ENCODE assay signal across 28 cellular contexts in the genomic region with DNA sequence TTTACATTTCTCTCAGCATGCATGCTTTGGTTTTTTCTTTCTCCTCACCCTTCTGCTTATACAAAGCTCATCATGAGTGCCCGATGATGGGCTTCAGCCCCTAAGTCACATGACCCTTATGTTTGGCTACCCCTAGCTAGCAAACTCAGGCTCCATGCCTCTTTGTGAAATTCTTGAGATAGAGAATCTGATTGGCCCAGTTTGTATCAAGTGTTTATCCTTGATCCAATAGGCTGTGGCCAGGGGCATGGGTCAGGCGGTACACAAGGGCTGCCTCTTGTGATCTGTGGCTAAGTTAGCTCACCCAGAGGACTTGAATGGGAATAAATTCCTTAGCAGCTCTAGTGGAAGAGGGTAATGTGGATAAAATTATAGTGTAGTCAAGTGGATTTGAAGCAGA. TPM values are rescaled to one million over a fixed set of nuclear protein-coding genes. Genes with fewer than 3 reads are reported as not detected.
"Had no signal": no experiment of that assay in that cellular context is flagged by ENCODE, and none has a peak within 500 bp of the region (broad histone marks: within the 10 kb centered on the region; RNA-seq: fewer than 3 reads in every experiment).

No MANE protein-coding gene starts in this region.

- H3K36me3 ChIP-seq: adrenal gland, pancreas, right atrium auricular region, spleen, uterus had no signal

- H3K27me3 ChIP-seq: adrenal gland, body of pancreas, pancreas, right atrium auricular region, testis, uterus had no signal

- ATAC-seq: body of pancreas; naive thymus-derived CD4-positive, alpha-beta T cell; pancreas; psoas muscle had no signal

- H3K9me3 ChIP-seq: adrenal gland, body of pancreas, pancreas, psoas muscle, testis, uterus had no signal

- H3K4me1 Mint-ChIP-seq: activated naive CD8-positive, alpha-beta T cell treated with anti-CD3 and anti-CD28 coated beads for 36 hours had no signal

- H3K9me3 Mint-ChIP-seq: activated T-helper 1 cell treated with anti-CD3 and anti-CD28 coated beads, Interleukin-12 subunit alpha, Interleukin-12 subunit beta, Interleukin-2, Interleukin-4 antibody, amounts not matched to agents 30 ng/mL and 10 ng/mL and 1 ng/mL, durations not matched to agents 14 hours and 24 hours and 36 hours had no signal

- H3K27ac Mint-ChIP-seq: activated naive CD4-positive, alpha-beta T cell treated with anti-CD3 and anti-CD28 coated beads for 36 hours; activated naive CD8-positive, alpha-beta T cell treated with anti-CD3 and anti-CD28 coated beads for 36 hours; activated T-helper 1 cell treated with anti-CD3 and anti-CD28 coated beads, Interleukin-12 subunit alpha, Interleukin-12 subunit beta, Interleukin-2, Interleukin-4 antibody, amounts not matched to agents 30 ng/mL and 10 ng/mL and 1 ng/mL, durations not matched to agents 14 hours and 24 hours and 36 hours; mesothelial cell of epicardium; naive thymus-derived CD4-positive, alpha-beta T cell; T-helper 2 cell treated with Interferon-gamma antibody and Interleukin-4, amounts not matched to agents 5 μg/mL and 100 μg/mL, for 36 hours; type B pancreatic cell had no signal

- H3K4me3 Mint-ChIP-seq: activated naive CD4-positive, alpha-beta T cell treated with anti-CD3 and anti-CD28 coated beads for 36 hours; activated naive CD8-positive, alpha-beta T cell treated with anti-CD3 and anti-CD28 coated beads for 36 hours; activated T-helper 1 cell treated with anti-CD3 and anti-CD28 coated beads, Interleukin-12 subunit alpha, Interleukin-12 subunit beta, Interleukin-2, Interleukin-4 antibody, amounts not matched to agents 30 ng/mL and 10 ng/mL and 1 ng/mL, durations not matched to agents 14 hours and 24 hours and 36 hours; mesothelial cell of epicardium; naive thymus-derived CD4-positive, alpha-beta T cell; T-helper 2 cell treated with Interferon-gamma antibody and Interleukin-4, amounts not matched to agents 5 μg/mL and 100 μg/mL, for 36 hours; type B pancreatic cell had no signal

- H3K36me3 Mint-ChIP-seq: activated naive CD8-positive, alpha-beta T cell treated with anti-CD3 and anti-CD28 coated beads for 36 hours; mesothelial cell of epicardium; naive thymus-derived CD4-positive, alpha-beta T cell; type B pancreatic cell had no signal

- H3K4me3 ChIP-seq: adrenal gland, body of pancreas, pancreas, psoas muscle, right atrium auricular region, spleen, testis, uterus had no signal

- H3K4me1 ChIP-seq: adrenal gland, psoas muscle, right atrium auricular region, spleen, testis, uterus had no signal

- DNase-seq: activated CD4-positive, alpha-beta T cell treated with anti-CD3 and anti-CD28 coated beads for 48 hours; activated CD4-positive, alpha-beta T cell treated with anti-CD3 and anti-CD28 coated beads, Interleukin-2, amount 50 U/mL, for 48 hours; activated CD8-positive, alpha-beta memory T cell treated with anti-CD3 and anti-CD28 coated beads for 24 hours; activated effector memory CD4-positive, alpha-beta T cell treated with anti-CD3 and anti-CD28 coated beads, Interleukin-2, amount 50 U/mL, for 16 hours; activated naive CD4-positive, alpha-beta T cell treated with anti-CD3 and anti-CD28 coated beads for 36 hours; activated naive CD8-positive, alpha-beta T cell treated with anti-CD3 and anti-CD28 coated beads for 36 hours; adrenal gland; aorta; body of pancreas; effector CD8-positive, alpha-beta T cell; islet precursor cell; mammary epithelial cell; naive thymus-derived CD4-positive, alpha-beta T cell; nucleus accumbens; pancreas; psoas muscle; spleen; stimulated activated naive CD4-positive, alpha-beta T cell treated with Interleukin-2 at 50 U/mL for 16 hours; T-helper 1 cell; testis; uterus had no signal

- H3K27ac ChIP-seq: adrenal gland, body of pancreas, epithelial cell of prostate, pancreas, psoas muscle, right atrium auricular region, spleen, testis, uterus had no signal

RNA-seq across cellular contexts. Expression of a gene that starts 11.5 kb away (rescaled TPM):
- total RNA-seq: activated naive CD4-positive, alpha-beta T cell treated with anti-CD3 and anti-CD28 coated beads for 36 hours; activated naive CD8-positive, alpha-beta T cell treated with anti-CD3 and anti-CD28 coated beads for 36 hours; activated T-helper 1 cell treated with anti-CD3 and anti-CD28 coated beads, Interleukin-12 subunit alpha, Interleukin-12 subunit beta, Interleukin-2, Interleukin-4 antibody, amounts not matched to agents 30 ng/mL and 10 ng/mL and 1 ng/mL, durations not matched to agents 14 hours and 24 hours and 36 hours; aorta; dermis microvascular lymphatic vessel endothelial cell; naive thymus-derived CD4-positive, alpha-beta T cell; psoas muscle; right atrium auricular region; spleen had no signal
- polyA plus RNA-seq: mammary epithelial cell; naive thymus-derived CD4-positive, alpha-beta T cell had no signal
